8 cellular contexts compared by ENCODE assay signal in the genomic region with DNA sequence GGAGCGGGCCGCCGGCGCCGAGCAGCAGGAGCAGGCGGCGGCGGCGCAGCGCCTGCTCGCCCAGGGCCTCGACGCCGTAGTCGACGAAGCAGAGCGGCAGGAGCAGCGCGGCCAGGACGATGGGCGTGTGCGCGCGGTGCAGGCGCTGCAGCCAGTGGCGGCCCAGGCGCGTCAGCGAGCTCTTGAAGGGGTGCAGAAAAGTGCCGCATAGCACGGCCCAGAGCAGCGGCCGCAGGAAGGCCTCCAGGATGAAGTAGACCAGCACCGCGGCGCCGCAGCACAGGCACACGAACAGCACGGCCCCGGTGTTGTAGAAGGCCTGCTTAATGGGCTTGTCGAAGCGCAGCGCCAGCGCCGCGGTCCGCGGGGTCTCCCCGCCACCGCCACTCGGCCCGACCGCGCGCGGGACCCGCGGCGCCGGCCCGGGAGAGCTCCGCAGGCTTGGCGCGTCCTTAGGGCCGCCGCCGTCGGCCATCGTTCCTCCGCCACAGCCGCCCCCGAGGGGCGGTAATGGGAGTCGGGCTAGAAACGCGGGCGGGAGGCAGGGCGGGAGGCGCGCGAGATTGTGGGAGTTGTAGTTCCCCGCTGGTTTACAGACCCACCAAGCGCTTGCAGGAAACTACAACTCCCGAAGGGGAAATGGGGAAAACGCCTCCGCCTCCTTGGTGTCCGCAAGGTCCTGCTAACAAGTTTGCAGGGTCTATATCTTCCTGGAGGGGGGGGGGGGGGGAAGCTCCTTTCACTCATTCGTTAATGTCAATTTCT. TPM values are rescaled to one million over a fixed set of nuclear protein-coding genes. Genes with fewer than 3 reads are reported as not detected.
DNase-seq lines count a peak whose midpoint lies in the region; ATAC-seq, FAIRE-seq and TF ChIP-seq lines count a peak whose summit lies in the region.

A gene (minus strand): TSS at position 509 of the 765 bp plus-strand sequence. CDS start 34 bp downstream, at position 475.

- CTCF ChIA-PET in T-cell (lab: Charles Lee): interaction anchor here in 1 of 2 donors (1.0 to 1.2 kb wide), 3 partner anchors 10 to 13 kb away, joined by 3 to 4 read pairs (median 3); no protein-coding TSS in a partner anchor

- H3K4me3 Mint-ChIP-seq in T-cell: peak within 1 kb of the TSS; percentile 93 to 96 (median 96)

- peak in 4 of 12 donors; percentile 4 to 26 (median 13) for TF ChIP-seq CTCF in heart left ventricle (IDR thresholded peaks at IDR 0.05)
- TF ChIP-seq CTCF in upper lobe of left lung (IDR thresholded peaks at IDR 0.05): peak in 1 of 6 experiments; percentile 27

- H3K4me3 ChIP-seq in heart left ventricle: peak within 1 kb of the TSS; percentile 84 to 99 (median 94)
- H3K4me3 ChIP-seq in upper lobe of left lung: peak within 1 kb of the TSS; percentile 93 to 99 (median 99)

- peak; percentile 85 for FAIRE-seq in GM12891 (lab: Jason Lieb, UNC)

- H3K9me3 Mint-ChIP-seq in T-cell: no peaks in the 10 kb centered on the region

- 0 to 1% (median 0%) methylated on average over 78 to 88 of the region's 88 CpGs for WGBS in adipose tissue, 3 donors
- 0 to 1% (median 0%) methylated on average over 21 to 88 of the region's 88 CpGs for WGBS in heart left ventricle, 4 donors
- WGBS in upper lobe of left lung, 2 donors: 0% methylated on average over 8 to 78 of the region's 88 CpGs

- ATAC-seq in HG02840 (IDR thresholded peaks at IDR 0.05; ENCODE audit: low FRiP score, unreplicated experiment): peak; percentile 94
- peak; percentile 93 to 96 (median 94) for ATAC-seq in T-cell (replicated peaks in 1 of 4)
- ATAC-seq in heart left ventricle: peak; percentile 96 to 99 (median 98)
- peak; percentile 97 for ATAC-seq in upper lobe of left lung (ENCODE audit: low FRiP score in 2 of 2)

- H3K36me3 ChIP-seq in heart left ventricle (no peaks in the 10 kb centered on the region), upper lobe of left lung (no peaks in the 10 kb centered on the region)

- peaks cover 40 to 45% (median 42%) of the 10 kb centered on the region in 3 donors for H3K4me1 Mint-ChIP-seq in T-cell

- no peak for TF ChIP-seq EP300 in upper lobe of left lung (IDR thresholded peaks at IDR 0.05)

- H3K4me1 ChIP-seq in heart left ventricle (peaks cover 3 to 46% (median 34%) of the 10 kb centered on the region in 12 donors), upper lobe of left lung (peaks cover 29 to 62% (median 41%) of the 10 kb centered on the region in 4 donors)

- H3K27ac ChIP-seq in adipose tissue (ENCODE audit: low read depth, low read length) (peak within 1 kb of the TSS; percentile 49), heart left ventricle (peak within 1 kb of the TSS; percentile 82 to 98 (median 92)), upper lobe of left lung (peak within 1 kb of the TSS; percentile 90 to 95 (median 93))

- POLR2A ChIA-PET in T-cell (lab: Charles Lee): interaction anchor here in 1 of 2 donors (0.6 to 1.1 kb wide), 2 partner anchors 9 to 13 kb away, joined by 3 read pairs; no protein-coding TSS in a partner anchor

- H3K36me3 Mint-ChIP-seq in T-cell: peaks cover 14% of the 10 kb centered on the region

- peak within 1 kb of the TSS; percentile 77 to 89 for H3K27ac Mint-ChIP-seq in T-cell

- H3K9me3 ChIP-seq in heart left ventricle (no peaks in the 10 kb centered on the region), upper lobe of left lung (no peaks in the 10 kb centered on the region)

- H3K27me3 Mint-ChIP-seq in T-cell: no peaks in the 10 kb centered on the region

- intact Hi-C loops in heart left ventricle (cut with DNase I): loop anchor here in 3 of 10 donors (5.0 to 10.0 kb wide), 2 partner anchors 185 to 187 kb away; a partner anchor contains a TSS
- intact Hi-C loops in posterior cingulate gyrus (cut with DNase I): loop anchor here (1.0 to 5.0 kb wide), 2 partner anchors 107 to 185 kb away; a partner anchor contains a TSS

- TF ChIP-seq POLR2A in GM12891 (IDR thresholded peaks at IDR 0.05; ENCODE audit: low read depth, low read length) (peak; percentile 71), heart left ventricle (IDR thresholded peaks at IDR 0.05) (peak; percentile 79 to 98), upper lobe of left lung (IDR thresholded peaks at IDR 0.05) (peak in 3 of 4 donors; percentile 89 to 97 (median 97))

- DNase-seq in GM12891 (ENCODE audit: insufficient read length, low spot score) (peak; percentile 83), NCI-H1436 treated with DMSO at 0.1 percent for 48 hours (lab: John Stamatoyannopoulos, UW) (peak; percentile 94), T-cell (peak; percentile 80 to 98 (median 95)), heart left ventricle (peak; percentile 96 to 98 (median 98)), posterior cingulate gyrus (peak; percentile 92 to 100 (median 96)), upper lobe of left lung (peak; percentile 97 to 98)

- no peaks in the 10 kb centered on the region for H3K27me3 ChIP-seq in heart left ventricle
- no peaks in the 10 kb centered on the region for H3K27me3 ChIP-seq in upper lobe of left lung

TF ChIP-seq in GM12891, 5 proteins besides CTCF, POLR2A, EP300 and RAD21:
- TF ChIP-seq TAF1 (IDR thresholded peaks at IDR 0.05; ENCODE audit: low read depth, low read length): peak; percentile 71
- peak; percentile 44; the same call in 1 of the 2 replicates for TF ChIP-seq POU2F2 (IDR thresholded peaks at IDR 0.05; ENCODE audit: low read depth, low read length)
- TF ChIP-seq SPI1 (IDR thresholded peaks at IDR 0.05; ENCODE audit: low read depth, low read length): no peak
- peak; percentile 1 for TF ChIP-seq PAX5 (IDR thresholded peaks at IDR 0.05; ENCODE audit: insufficient read depth, low read length, severe bottlenecking)
- peak; percentile 63 for TF ChIP-seq POLR2AphosphoS5 (IDR thresholded peaks at IDR 0.05; ENCODE audit: low read depth, low read length)

RNA-seq across cellular contexts. Expression of the gene that starts here (rescaled TPM):
- 7.2 TPM for polyA plus RNA-seq in GM12891 (2012; ENCODE audit: low read depth, missing spikeins)
- total RNA-seq in T-cell (10 to 100 TPM; 32.5 to 68.1 (median 52.5) TPM), heart left ventricle (100 to 1,000 TPM in 5 of 9 donors, 10 to 100 TPM in 4; 84.4 to 174 (median 103) TPM), upper lobe of left lung (100 to 1,000 TPM in 3 of 6 donors, 10 to 100 TPM in 3; 54.5 to 203 (median 88.7) TPM)
- polyA plus RNA-seq in adipose tissue (10 to 100 TPM in 2 of 3 donors, 1 to 10 TPM in 1; 9.2 to 29.1 (median 14.4) TPM), heart left ventricle (10 to 100 TPM; 16.7 to 79.7 TPM)

Comparison
In these comparisons a context has a peak if more than half of its experiments do, and no peak if none do; other contexts are left out.
1. Peak in every context shown above with its lines: DNase-seq, ATAC-seq, H3K4me3 ChIP-seq and H3K27ac ChIP-seq.